ENCODE assay signal across 22 cellular contexts in the genomic region with DNA sequence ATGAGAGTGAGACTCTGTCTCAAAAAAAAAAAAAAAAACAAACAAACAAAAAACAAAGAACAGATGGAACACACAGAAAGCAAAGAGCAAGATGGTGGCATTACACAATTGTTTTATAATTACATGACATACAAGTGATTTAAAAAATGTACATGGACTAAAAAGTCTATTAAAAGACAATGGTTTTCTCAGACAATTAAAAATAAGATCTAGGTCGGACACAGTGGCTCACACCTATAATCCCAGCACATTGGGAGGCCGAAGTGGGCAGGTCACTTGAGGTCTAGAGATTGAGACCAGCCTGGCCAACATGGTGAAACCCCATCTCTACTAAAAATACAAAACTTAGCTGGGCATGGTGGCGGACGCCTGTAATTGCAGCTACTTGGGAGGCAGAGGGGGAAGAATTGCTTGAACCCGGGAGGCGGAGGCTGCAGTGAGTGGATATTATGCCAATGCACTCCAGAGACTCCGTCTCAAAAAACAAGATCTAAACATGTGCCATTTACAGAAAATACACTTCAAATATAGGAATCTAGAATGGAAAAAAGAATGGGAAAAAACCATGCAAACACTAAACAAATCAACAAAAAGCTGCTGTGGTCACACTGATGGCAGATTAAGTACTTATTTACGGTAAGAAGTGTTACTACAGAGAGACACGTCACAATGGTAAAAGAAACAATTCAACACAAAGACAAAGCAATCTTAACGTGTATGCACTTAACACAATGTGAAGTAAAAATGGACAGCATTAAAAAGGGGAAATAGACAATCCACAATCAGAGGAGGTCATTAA. TPM values are rescaled to one million over a fixed set of nuclear protein-coding genes. Genes with fewer than 3 reads are reported as not detected.
"Had no signal": no experiment of that assay in that cellular context is flagged by ENCODE, and none has a peak within 500 bp of the region (broad histone marks: within the 10 kb centered on the region; RNA-seq: fewer than 3 reads in every experiment).

No MANE protein-coding gene starts in this region.

- H3K4me3 Mint-ChIP-seq: activated CD4-positive, alpha-beta memory T cell treated with anti-CD3 and anti-CD28 coated beads, Interleukin-2, amount 10 ng/mL, durations not matched to agents 7 days and 5 days; activated naive CD4-positive, alpha-beta T cell treated with anti-CD3 and anti-CD28 coated beads for 36 hours; activated T-cell treated with anti-CD3 and anti-CD28 coated beads, Interleukin-2, amount 50 U/mL, for 24 hours; brain; dendritic cell treated with granulocyte-macrophage colony-stimulating factor and Interleukin-4, amounts not matched to agents 40 ng/mL and 50 ng/mL, for 4 days; nephron progenitor cell; stimulated activated naive CD8-positive, alpha-beta T cell treated with anti-CD3 and anti-CD28 coated beads, Interleukin-15, amount 100 ng/mL, for 72 hours; T-cell had no signal

- ATAC-seq: foreskin keratinocyte; left ventricle myocardium superior; right lobe of liver; stimulated activated naive CD8-positive, alpha-beta T cell treated with anti-CD3 and anti-CD28 coated beads, Interleukin-15, amount 100 ng/mL, for 72 hours; T-cell had no signal

- DNase-seq: activated CD4-positive, alpha-beta memory T cell treated with anti-CD3 and anti-CD28 coated beads, Interleukin-2, amount 10 ng/mL, durations not matched to agents 7 days and 5 days; activated CD4-positive, alpha-beta T cell treated with anti-CD3 and anti-CD28 coated beads for 48 hours; activated CD4-positive, CD25-positive, alpha-beta regulatory T cell; activated naive CD4-positive, alpha-beta T cell treated with anti-CD3 and anti-CD28 coated beads for 36 hours; activated T-cell treated with anti-CD3 and anti-CD28 coated beads, Interleukin-2, amount 50 U/mL, for 24 hours; cerebellar nuclear complex; effector memory CD4-positive, alpha-beta T cell; foreskin keratinocyte; head of caudate nucleus; kidney glomerular epithelial cell; left ventricle myocardium superior; nephron progenitor cell; right lobe of liver; stimulated activated CD4-positive, alpha-beta T cell treated with anti-CD3 and anti-CD28 coated beads, Interleukin-4, amount 100 ng/mL, for 1 hour; stimulated activated naive CD8-positive, alpha-beta T cell treated with anti-CD3 and anti-CD28 coated beads, Interleukin-15, amount 100 ng/mL, for 72 hours; T-cell; trophoblast cell had no signal

- H3K36me3 Mint-ChIP-seq: brain had no signal

- H3K4me2 ChIP-seq: smooth muscle cell had no signal

- H3K27ac ChIP-seq: epithelial cell of prostate, foreskin keratinocyte, right lobe of liver had no signal

- H3K4me3 ChIP-seq: right lobe of liver, smooth muscle cell had no signal

- H3K9me3 Mint-ChIP-seq: activated CD4-positive, alpha-beta memory T cell treated with anti-CD3 and anti-CD28 coated beads, Interleukin-2, amount 10 ng/mL, durations not matched to agents 7 days and 5 days; dendritic cell treated with granulocyte-macrophage colony-stimulating factor and Interleukin-4, amounts not matched to agents 40 ng/mL and 50 ng/mL, for 4 days; stimulated activated naive CD8-positive, alpha-beta T cell treated with anti-CD3 and anti-CD28 coated beads, Interleukin-15, amount 100 ng/mL, for 72 hours; T-cell had no signal

- H3K4me1 ChIP-seq: foreskin keratinocyte, right lobe of liver had no signal

- H3K27me3 ChIP-seq: foreskin keratinocyte, right lobe of liver had no signal

- H3K27me3 Mint-ChIP-seq: activated CD4-positive, alpha-beta memory T cell treated with anti-CD3 and anti-CD28 coated beads, Interleukin-2, amount 10 ng/mL, durations not matched to agents 7 days and 5 days; activated T-cell treated with anti-CD3 and anti-CD28 coated beads, Interleukin-2, amount 50 U/mL, for 24 hours; dendritic cell treated with granulocyte-macrophage colony-stimulating factor and Interleukin-4, amounts not matched to agents 40 ng/mL and 50 ng/mL, for 4 days; stimulated activated naive CD8-positive, alpha-beta T cell treated with anti-CD3 and anti-CD28 coated beads, Interleukin-15, amount 100 ng/mL, for 72 hours; T-cell had no signal

- H3K27ac Mint-ChIP-seq: activated CD4-positive, alpha-beta memory T cell treated with anti-CD3 and anti-CD28 coated beads, Interleukin-2, amount 10 ng/mL, durations not matched to agents 7 days and 5 days; activated naive CD4-positive, alpha-beta T cell treated with anti-CD3 and anti-CD28 coated beads for 36 hours; activated T-cell treated with anti-CD3 and anti-CD28 coated beads, Interleukin-2, amount 50 U/mL, for 24 hours; brain; dendritic cell treated with granulocyte-macrophage colony-stimulating factor and Interleukin-4, amounts not matched to agents 40 ng/mL and 50 ng/mL, for 4 days; nephron progenitor cell; stimulated activated naive CD8-positive, alpha-beta T cell treated with anti-CD3 and anti-CD28 coated beads, Interleukin-15, amount 100 ng/mL, for 72 hours; T-cell had no signal

- H3K4me1 Mint-ChIP-seq: activated CD4-positive, alpha-beta memory T cell treated with anti-CD3 and anti-CD28 coated beads, Interleukin-2, amount 10 ng/mL, durations not matched to agents 7 days and 5 days; brain; stimulated activated naive CD8-positive, alpha-beta T cell treated with anti-CD3 and anti-CD28 coated beads, Interleukin-15, amount 100 ng/mL, for 72 hours had no signal

- H3K9me3 ChIP-seq: right lobe of liver had no signal

RNA-seq across cellular contexts. Expression of gene PLPP2, which starts 26.7 kb away (rescaled TPM):
- total RNA-seq: myocyte had no signal
